Comparison of ENCODE assay signal across 7 cellular contexts in genomic region chr9:20623021-20623747, GRCh38. TPM values are rescaled to one million over a fixed set of nuclear protein-coding genes. Genes with fewer than 3 reads are reported as not detected.
DNase-seq lines count a peak whose midpoint lies in the region; ATAC-seq and TF ChIP-seq lines count a peak whose summit lies in the region.

No MANE protein-coding gene starts in this region.

- no peak overlapping the region for H2AK5ac ChIP-seq in IMR-90 (ENCODE audit: low read depth, low read length)

- H2BK20ac ChIP-seq in IMR-90 (ENCODE audit: low read depth, low read length): peak overlapping the region; percentile 16; the same call in 1 of the 2 replicates

- no peak for ATAC-seq in IMR-90 (ENCODE audit: low read depth)
- ATAC-seq in GM18520 (IDR thresholded peaks at IDR 0.05; ENCODE audit: unreplicated experiment): no peak

- TF ChIP-seq RAD21 in IMR-90 (IDR thresholded peaks at IDR 0.05; ENCODE audit: low read length): no peak

- peak overlapping the region; percentile 49 for H3K9ac ChIP-seq in IMR-90 (ENCODE audit: low read depth, low read length)

- H3K4ac ChIP-seq in IMR-90 (ENCODE audit: low read depth, low read length): peak overlapping the region; percentile 58

- H3K9me1 ChIP-seq in IMR-90 (ENCODE audit: insufficient read depth, low read length): no peaks in the 10 kb centered on the region

- H3K4me1 ChIP-seq in IMR-90 (ENCODE audit: control insufficient read depth, insufficient read depth, low read length): peaks cover 6% of the 10 kb centered on the region
- H3K4me1 ChIP-seq in mononuclear cell (ENCODE audit: insufficient read depth, low read length): peaks cover 32% of the 10 kb centered on the region

- peak overlapping the region; percentile 54; the same call in 1 of the 2 replicates for H3K56ac ChIP-seq in IMR-90 (ENCODE audit: extremely low read depth, insufficient read depth, low read length)

- 0% methylated on average over 7 of the region's 40 CpGs; no CpG with 5 or more reads in 1 of the 2 experiments for WGBS in IMR-90 (ENCODE audit: extremely low coverage in 2 of 2, insufficient read length in 1 of 2), 2 experiments

- H3K27me3 ChIP-seq in IMR-90 (ENCODE audit: control insufficient read depth, insufficient read depth, low read length) (no peaks in the 10 kb centered on the region), mononuclear cell (ENCODE audit: insufficient read depth, low read length) (peaks cover 7% of the 10 kb centered on the region)

- H4K5ac ChIP-seq in IMR-90 (ENCODE audit: low read depth, low read length): no peak overlapping the region

- peak overlapping the region; percentile 94 for H3K4me2 ChIP-seq in IMR-90 (ENCODE audit: low read depth, low read length)

- H3K9me3 ChIP-seq in IMR-90 (ENCODE audit: control insufficient read depth, insufficient read depth, low read length) (no peaks in the 10 kb centered on the region), mononuclear cell (ENCODE audit: low read depth, low read length) (no peaks in the 10 kb centered on the region)

- H3K79me1 ChIP-seq in IMR-90 (ENCODE audit: low read depth in 1 of 2, low read length in 2 of 2): peaks cover 19 to 21% of the 10 kb centered on the region in 2 experiments

- peak overlapping the region; percentile 74 for H3K4me3 ChIP-seq in IMR-90 (ENCODE audit: insufficient read depth, low read depth, low read length)
- peak overlapping the region; percentile 73 for H3K4me3 ChIP-seq in mononuclear cell (ENCODE audit: low read length)

- H2BK120ac ChIP-seq in IMR-90 (ENCODE audit: low read depth, low read length): no peak overlapping the region

- DNase-seq in IMR-90: peak; percentile 0
- DNase-seq in activated CD4-positive, alpha-beta T cell treated with anti-CD3 and anti-CD28 coated beads for 4 hours: peak; percentile 62 to 66
- peak; percentile 61 for DNase-seq in effector CD4-positive, alpha-beta T cell
- DNase-seq in stimulated activated CD8-positive, alpha-beta memory T cell treated with anti-CD3 and anti-CD28 coated beads, Interleukin-7, amount 100 ng/mL, for 24 hours (ENCODE audit: low read depth): peak; percentile 14

- H4K20me1 ChIP-seq in IMR-90 (ENCODE audit: insufficient read depth, low read length): peaks cover 6% of the 10 kb centered on the region; the same call in 1 of the 2 replicates

- CTCF ChIA-PET in IMR-90 (lab: Yijun Ruan, JAX): interaction anchor here (0.5 to 1.6 kb wide), 6 partner anchors 11 to 438 kb away, joined by 3 to 5 read pairs (median 4); no protein-coding TSS in a partner anchor

- H4K91ac ChIP-seq in IMR-90 (ENCODE audit: insufficient read depth, low read depth, low read length): no peak overlapping the region

- peak overlapping the region; percentile 11 for H2BK5ac ChIP-seq in IMR-90 (ENCODE audit: low read depth, low read length, poor library complexity, severe bottlenecking)

- H2AFZ ChIP-seq in IMR-90 (replicated peaks; ENCODE audit: low read length, poor library complexity): peak overlapping the region; percentile 92

- intact Hi-C loops in IMR-90 (cut with micrococcal nuclease): loop anchor here (2.0 to 5.0 kb wide), 3 partner anchors 62 to 359 kb away; partner anchors contain the start of gene FOCAD

- peak overlapping the region; percentile 75; the same call in 1 of the 2 replicates for H3K23ac ChIP-seq in IMR-90 (ENCODE audit: low read depth, low read length)

- no peak overlapping the region for H2AK9ac ChIP-seq in IMR-90 (replicated peaks; ENCODE audit: low read depth, low read length, poor library complexity)

- H4K8ac ChIP-seq in IMR-90 (ENCODE audit: low read depth in 2 of 2, low read length in 2 of 2): peak overlapping the region in 1 of 2 experiments; percentile 4; a peak in 1 of 4 replicates

- no TSS peak for BruUV-seq in IMR-90 (replicated peaks; lab: Mats Ljungman, UMichigan)

- peak overlapping the region; percentile 75 for H3K14ac ChIP-seq in IMR-90 (replicated peaks; ENCODE audit: low read depth, low read length)

- dilution Hi-C loops in IMR-90 (cut with HindIII; ENCODE audit: low sequenced_read_pairs, unreplicated experiment): no loop called here

- H3K36me3 ChIP-seq in IMR-90 (ENCODE audit: control insufficient read depth, insufficient read depth, low read length): peaks cover 3% of the 10 kb centered on the region; the same call in 1 of the 2 replicates

- in situ Hi-C loops in GM18951 (cut with MboI; ENCODE audit: low sequenced_read_pairs, unreplicated experiment): loop anchor here (10.0 kb wide), 3 partner anchors 268 to 482 kb away; no protein-coding TSS in a partner anchor
- in situ Hi-C loops in IMR-90 (cut with MboI; ENCODE audit: low sequenced_read_pairs): loop anchor here (5.0 kb wide), 1 partner anchor 266 kb away; no protein-coding TSS in a partner anchor

- no peak overlapping the region; the same call in 2 of the 3 replicates for H2BK15ac ChIP-seq in IMR-90 (ENCODE audit: low read depth, low read length)

- peak overlapping the region; percentile 11 for H3K27ac ChIP-seq in IMR-90 (ENCODE audit: insufficient read depth, low read length)

- TF ChIP-seq POLR2A in GM18951 (IDR thresholded peaks at IDR 0.05; ENCODE audit: extremely low read depth, insufficient read depth, insufficient read length): peak; percentile 64
- no peak for TF ChIP-seq POLR2A in IMR-90 (IDR thresholded peaks at IDR 0.05; ENCODE audit: low read depth, low read length)

- POLR2A ChIA-PET in IMR-90 (lab: Charles Lee; ENCODE audit: unreplicated experiment): interaction anchor here (1.1 kb wide), 1 partner anchor 358 kb away, joined by 4 read pairs; no protein-coding TSS in a partner anchor

- TF ChIP-seq CTCF in IMR-90 (conservative IDR thresholded peaks at IDR 0.05; ENCODE audit: low read depth, low read length): no peak

- H3K18ac ChIP-seq in IMR-90 (ENCODE audit: low read depth, low read length): peak overlapping the region; percentile 7; the same call in 1 of the 2 replicates

TF ChIP-seq in IMR-90, 13 proteins besides CTCF, POLR2A, EP300 and RAD21:
- TF ChIP-seq BHLHE40 (IDR thresholded peaks at IDR 0.05; ENCODE audit: low read depth, low read length) (no peak), FOS (IDR thresholded peaks at IDR 0.05; ENCODE audit: low read depth, low read length) (no peak), SMC3 (IDR thresholded peaks at IDR 0.05; ENCODE audit: low read depth, low read length) (0 out of 2 replicates have a peak, but pooled peaks have one; percentile 15), CEBPB (IDR thresholded peaks at IDR 0.05; ENCODE audit: low read depth, low read length) (peak; percentile 11; the same call in 1 of the 2 replicates)
- TF ChIP-seq, protein P1, sequence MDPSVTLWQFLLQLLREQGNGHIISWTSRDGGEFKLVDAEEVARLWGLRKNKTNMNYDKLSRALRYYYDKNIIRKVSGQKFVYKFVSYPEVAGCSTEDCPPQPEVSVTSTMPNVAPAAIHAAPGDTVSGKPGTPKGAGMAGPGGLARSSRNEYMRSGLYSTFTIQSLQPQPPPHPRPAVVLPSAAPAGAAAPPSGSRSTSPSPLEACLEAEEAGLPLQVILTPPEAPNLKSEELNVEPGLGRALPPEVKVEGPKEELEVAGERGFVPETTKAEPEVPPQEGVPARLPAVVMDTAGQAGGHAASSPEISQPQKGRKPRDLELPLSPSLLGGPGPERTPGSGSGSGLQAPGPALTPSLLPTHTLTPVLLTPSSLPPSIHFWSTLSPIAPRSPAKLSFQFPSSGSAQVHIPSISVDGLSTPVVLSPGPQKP (IDR thresholded peaks at IDR 0.05; ENCODE audit: borderline replicate concordance, low read depth, low read length): no peak

RNA-seq across cellular contexts. Expression of gene MLLT3, which starts 0.9 kb away (rescaled TPM):
- total RNA-seq in IMR-90 (2012; rRNA removed): 21.1 and 24.4 TPM in 2 replicates
- 10.0 and 10.4 TPM in 2 replicates for polyA plus RNA-seq in IMR-90 (2012; rRNA removed)
- polyA plus RNA-seq in IMR-90 (2012; cell fraction: cytosol; rRNA removed): 2.4 and 2.5 TPM in 2 replicates
- polyA plus RNA-seq in IMR-90 (2012; cell fraction: nucleus; rRNA removed; ENCODE audit: low replicate concordance): 0.95 and 8.7 TPM in 2 replicates
- 61.1 TPM for total RNA-seq in mononuclear cell

Comparison
In these comparisons a context has a peak if more than half of its experiments do, and no peak if none do; other contexts are left out.
1. DNase-seq: peak in every context shown above with its lines; median percentile 64 in activated CD4-positive, alpha-beta T cell treated with anti-CD3 and anti-CD28 coated beads for 4 hours; 61 in effector CD4-positive, alpha-beta T cell; 14 in stimulated activated CD8-positive, alpha-beta memory T cell treated with anti-CD3 and anti-CD28 coated beads, Interleukin-7, amount 100 ng/mL, for 24 hours; 0 in IMR-90.